Comparison of ENCODE assay signal across 8 cellular contexts in the genomic region with DNA sequence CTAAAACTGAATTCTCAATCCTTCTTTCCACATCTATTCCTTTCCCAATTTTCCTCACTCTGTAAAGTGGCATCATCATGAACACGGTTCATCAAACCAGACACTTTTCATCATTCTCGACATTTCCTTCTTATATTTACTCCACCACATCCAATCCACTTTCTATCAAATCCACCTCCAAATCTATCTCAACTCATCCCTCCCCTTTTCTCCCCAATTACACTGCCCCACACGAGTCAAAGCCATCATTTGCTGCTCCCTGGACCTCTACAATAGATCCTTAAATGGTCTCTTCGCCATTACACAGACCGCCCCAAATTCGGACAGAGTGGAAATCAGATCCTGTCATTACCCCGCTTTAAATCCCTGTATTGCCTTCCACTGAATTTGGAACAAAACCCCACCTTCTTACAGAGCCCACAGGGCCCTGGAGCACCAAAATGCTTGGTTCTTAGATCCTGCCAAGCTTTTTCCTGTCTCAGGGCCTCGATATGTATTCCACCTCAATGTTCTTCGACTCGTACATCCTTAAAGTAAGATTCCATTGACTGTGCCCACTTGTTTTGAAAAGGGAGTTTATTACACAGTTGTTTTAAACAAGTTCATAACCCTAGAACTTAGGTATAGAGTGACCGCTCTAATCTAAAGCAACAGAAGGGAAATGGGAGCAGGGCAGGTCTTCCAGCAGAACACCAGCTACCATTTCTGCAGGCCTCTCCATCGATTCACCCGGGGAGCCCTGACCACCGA. TPM values are rescaled to one million over a fixed set of nuclear protein-coding genes. Genes with fewer than 3 reads are reported as not detected.
A peak's percentile ranks its signal among the peaks of the same experiment; 100 is the strongest.
DNase-seq lines count a peak whose midpoint lies in the region; TF ChIP-seq lines count a peak whose summit lies in the region.

No MANE protein-coding gene starts in this region.

- TF ChIP-seq POLR2A in suprapubic skin (IDR thresholded peaks at IDR 0.05), result no peak

- DNase-seq in HT1080 (ENCODE audit: low read depth) (peak; percentile 28), kidney tubule cell (ENCODE audit: low spot score) (peak; percentile 45), suprapubic skin (ENCODE audit: low spot score in 2 of 2) (no peak), cerebellar nuclear complex (lab: John Stamatoyannopoulos, UW) (no peak), germinal center (ENCODE audit: low spot score) (no peak), T-helper 9 cell (no peak)

- peak overlapping the region; percentile 76 to 95 (median 84) for H3K4me3 ChIP-seq in BLaER1 treated with 17β-estradiol and CSF1 and Interleukin-3, amounts not matched to agents 10 nM and 100 nM
- peak overlapping the region; percentile 65 for H3K4me3 ChIP-seq in suprapubic skin

- WGBS in adipose tissue, 3 donors, result 41 to 47% (median 42%) methylated on average over 14 of the region's 14 CpGs
- 57% methylated on average over 14 of the region's 14 CpGs for WGBS in suprapubic skin

- H3K27ac ChIP-seq in BLaER1 treated with 17β-estradiol and CSF1 and Interleukin-3, amounts not matched to agents 10 nM and 100 nM, result peak overlapping the region; percentile 92 to 100 (median 98)
- H3K27ac ChIP-seq in adipose tissue (ENCODE audit: low read depth, low read length) (peak overlapping the region; percentile 79), suprapubic skin (peak overlapping the region; percentile 92)

- H3K36me3 ChIP-seq in BLaER1 treated with 17β-estradiol and CSF1 and Interleukin-3, amounts not matched to agents 10 nM and 100 nM, result peaks cover 15 to 37% (median 28%) of the 10 kb centered on the region in 11 experiments
- no peaks in the 10 kb centered on the region for H3K36me3 ChIP-seq in suprapubic skin

- H3K4me1 ChIP-seq in BLaER1 treated with 17β-estradiol and CSF1 and Interleukin-3, amounts not matched to agents 10 nM and 100 nM, result peaks cover 22 to 29% (median 25%) of the 10 kb centered on the region in 10 experiments
- peaks cover 31% of the 10 kb centered on the region for H3K4me1 ChIP-seq in suprapubic skin

- H3K9ac ChIP-seq in BLaER1 treated with 17β-estradiol and CSF1 and Interleukin-3, amounts not matched to agents 10 nM and 100 nM, result peak overlapping the region; percentile 94 to 99 (median 97)

- no peak for TF ChIP-seq CTCF in suprapubic skin (IDR thresholded peaks at IDR 0.05)

- H3K27me3 ChIP-seq in BLaER1 treated with 17β-estradiol and CSF1 and Interleukin-3, amounts not matched to agents 10 nM and 100 nM, result no peaks in the 10 kb centered on the region
- H3K27me3 ChIP-seq in suprapubic skin, result no peaks in the 10 kb centered on the region

- no peak for TF ChIP-seq EP300 in suprapubic skin (IDR thresholded peaks at IDR 0.05)

- peak overlapping the region; percentile 81 to 98 (median 96) for H3K4me2 ChIP-seq in BLaER1 treated with 17β-estradiol and CSF1 and Interleukin-3, amounts not matched to agents 10 nM and 100 nM

- no peaks in the 10 kb centered on the region; a peak in 1 of 22 replicates for H4K20me1 ChIP-seq in BLaER1 treated with 17β-estradiol and CSF1 and Interleukin-3, amounts not matched to agents 10 nM and 100 nM

- peaks cover 24 to 33% (median 32%) of the 10 kb centered on the region in 11 experiments for H3K9me3 ChIP-seq in BLaER1 treated with 17β-estradiol and CSF1 and Interleukin-3, amounts not matched to agents 10 nM and 100 nM (replicated peaks in 1 of 11)
- no peaks in the 10 kb centered on the region for H3K9me3 ChIP-seq in suprapubic skin

RNA-seq across cellular contexts. Expression of a gene that starts 0.8 kb away (rescaled TPM):
- total RNA-seq in HT1080 (2014; rRNA removed; shearing (Covaris generic)), result 32.2 and 36.7 TPM in 2 replicates
- 29.9 and 30.7 TPM in 2 replicates for polyA plus RNA-seq in HT1080 (2015; cell fraction: cytosol; rRNA removed)
- polyA plus RNA-seq in HT1080 (2015; cell fraction: nucleus; rRNA removed), result 21.2 and 25.4 TPM in 2 replicates
- polyA plus RNA-seq in adipose tissue, result 100 to 1,000 TPM in 2 of 3 donors, 10 to 100 TPM in 1; 50.6 to 216 (median 106) TPM
- total RNA-seq in suprapubic skin, result 10 to 100 TPM; 22.0 to 40.6 (median 27.9) TPM

Comparison
In these comparisons a context has a peak if more than half of its experiments do, and no peak if none do; other contexts are left out.
1. DNase-seq: peak in HT1080 (single experiment) and kidney tubule cell (single experiment); none in suprapubic skin (0 of 2), cerebellar nuclear complex (0 of 2), germinal center (single experiment) and T-helper 9 cell (single experiment).
2. Peak in every context shown above with its lines, with median percentiles within 50 percentile points of each other: H3K27ac ChIP-seq.